In genomic region chr10:80582561-80582960, GRCh38 we compare ENCODE assay signal across 28 cellular contexts. TPM values are rescaled to one million over a fixed set of nuclear protein-coding genes. Genes with fewer than 3 reads are reported as not detected.
"Had no signal": no experiment of that assay in that cellular context is flagged by ENCODE, and none has a peak within 500 bp of the region (broad histone marks: within the 10 kb centered on the region; RNA-seq: fewer than 3 reads in every experiment).

No MANE protein-coding gene starts in this region.

- H3K4me3 ChIP-seq: cardiac muscle cell, K562, Peyer's patch, SJSA1 had no signal

- H3K9me3 ChIP-seq: Peyer's patch, SJSA1 had no signal

- H3K4me3 Mint-ChIP-seq: activated CD4-positive, alpha-beta T cell treated with anti-CD3 and anti-CD28 coated beads, Interleukin-2, amount 10 ng/mL, durations not matched to agents 24 days and 14 days; activated naive CD4-positive, alpha-beta T cell treated with anti-CD3 and anti-CD28 coated beads for 36 hours; activated naive CD8-positive, alpha-beta T cell; activated T-helper 17 cell treated with anti-CD3 and anti-CD28 coated beads, Interleukin-2, amount 50 U/mL, for 72 hours; T-helper 2 cell treated with Interferon-gamma antibody and Interleukin-4, amounts not matched to agents 5 μg/mL and 100 μg/mL, for 36 hours; WTC11 had no signal

- H3K36me3 Mint-ChIP-seq: activated naive CD8-positive, alpha-beta T cell had no signal

- H3K36me3 ChIP-seq: brain microvascular endothelial cell, cardiac muscle cell, Peyer's patch, SJSA1 had no signal

- H3K27me3 ChIP-seq: brain microvascular endothelial cell, cardiac muscle cell, Peyer's patch, SJSA1 had no signal

- H3K4me1 ChIP-seq: Peyer's patch, SJSA1 had no signal

- H3K4me1 Mint-ChIP-seq: activated CD4-positive, alpha-beta T cell treated with anti-CD3 and anti-CD28 coated beads, Interleukin-2, amount 10 ng/mL, durations not matched to agents 24 days and 14 days had no signal

- H3K27ac Mint-ChIP-seq: activated CD4-positive, alpha-beta T cell treated with anti-CD3 and anti-CD28 coated beads, Interleukin-2, amount 10 ng/mL, durations not matched to agents 24 days and 14 days; activated naive CD4-positive, alpha-beta T cell treated with anti-CD3 and anti-CD28 coated beads for 36 hours; activated naive CD8-positive, alpha-beta T cell; activated T-helper 17 cell treated with anti-CD3 and anti-CD28 coated beads, Interleukin-2, amount 50 U/mL, for 72 hours; T-helper 2 cell treated with Interferon-gamma antibody and Interleukin-4, amounts not matched to agents 5 μg/mL and 100 μg/mL, for 36 hours; WTC11 had no signal

- H3K9me3 Mint-ChIP-seq: activated CD4-positive, alpha-beta T cell treated with anti-CD3 and anti-CD28 coated beads, Interleukin-2, amount 10 ng/mL, durations not matched to agents 24 days and 14 days; activated naive CD4-positive, alpha-beta T cell treated with anti-CD3 and anti-CD28 coated beads for 36 hours; activated T-helper 17 cell treated with anti-CD3 and anti-CD28 coated beads, Interleukin-2, amount 50 U/mL, for 72 hours; T-helper 2 cell treated with Interferon-gamma antibody and Interleukin-4, amounts not matched to agents 5 μg/mL and 100 μg/mL, for 36 hours had no signal

- DNase-seq: activated CD4-positive, alpha-beta T cell treated with anti-CD3 and anti-CD28 coated beads, Interleukin-2, amount 10 ng/mL, durations not matched to agents 24 days and 14 days; activated CD4-positive, alpha-beta T cell treated with anti-CD3 and anti-CD28 coated beads, Interleukin-2, amount 50 U/mL, for 48 hours; activated CD4-positive, CD25-positive, alpha-beta regulatory T cell treated with anti-CD3 and anti-CD28 coated beads, Interleukin-2, amount 50 U/mL, for 72 hours; activated gamma-delta T cell; activated naive CD4-positive, alpha-beta T cell treated with anti-CD3 and anti-CD28 coated beads for 36 hours; activated T-cell treated with anti-CD3 and anti-CD28 coated beads for 4 hours; activated T-cell treated with anti-CD3 and anti-CD28 coated beads, Interleukin-2, amount 50 U/mL, for 48 hours; amygdala; brain microvascular endothelial cell; Karpas-422; NCI-H1105 treated with DMSO at 0.1 percent for 48 hours; NCI-H1436 treated with DMSO at 0.1 percent for 48 hours; NCI-H187; NCI-H2081; NCI-H446; NCI-H524; Peyer's patch; Right ventricle myocardium superior; SW 1271 had no signal

- ATAC-seq: activated T-helper 17 cell treated with anti-CD3 and anti-CD28 coated beads, Interleukin-2, amount 50 U/mL, for 72 hours; K562; SK-N-SH treated with all-trans-retinoic acid at 6 μM for 48 hours; WTC11 had no signal

- H3K27ac ChIP-seq: brain microvascular endothelial cell, cardiac muscle cell, Peyer's patch, RWPE1, SJSA1 had no signal

RNA-seq across cellular contexts. Expression of gene SH2D4B, which starts 44.9 kb away (rescaled TPM):
- total RNA-seq: cardiac muscle cell, Peyer's patch, Right ventricle myocardium superior had no signal
- polyA plus RNA-seq: cardiac muscle cell had no signal
